ENCODE assay signal across 15 cellular contexts in the genomic region with DNA sequence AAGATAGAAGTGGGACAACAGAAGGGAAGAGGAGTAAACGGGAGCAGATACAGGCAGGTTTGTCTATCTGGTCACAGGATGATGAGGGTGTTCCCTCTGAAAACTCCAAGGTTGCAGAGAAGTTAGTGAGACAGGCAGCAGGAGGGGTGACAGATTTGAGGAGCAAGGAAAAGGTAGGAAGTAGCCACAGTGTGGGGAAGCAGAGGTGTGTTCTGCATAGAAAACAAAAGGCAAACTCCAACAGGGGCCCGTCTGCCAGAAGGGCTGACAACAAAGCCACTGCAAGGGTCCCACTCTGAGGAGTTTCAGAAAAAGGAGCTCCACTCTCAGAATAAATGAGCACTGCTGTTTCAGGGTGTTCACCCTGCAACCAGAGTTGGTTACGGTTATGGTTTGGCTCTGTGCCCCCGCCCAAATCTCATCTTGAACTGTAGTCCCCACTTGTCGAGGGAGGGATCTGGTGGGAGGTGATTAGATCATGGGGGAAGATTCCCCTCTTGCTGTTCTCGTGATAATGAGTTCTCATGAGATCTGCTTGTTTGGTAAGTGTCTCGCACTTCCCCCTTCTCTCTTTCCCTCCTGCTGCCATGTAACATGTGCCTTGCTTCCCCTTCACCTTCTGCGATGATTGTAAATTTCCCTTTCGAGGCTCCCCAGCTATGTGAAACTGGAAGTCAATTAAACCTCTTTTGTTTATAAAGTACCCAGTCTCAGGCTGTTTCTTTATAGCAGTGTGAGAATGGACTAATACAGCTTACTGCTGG. TPM values are rescaled to one million over a fixed set of nuclear protein-coding genes. Genes with fewer than 3 reads are reported as not detected.
DNase-seq lines count a peak whose midpoint lies in the region; ATAC-seq and TF ChIP-seq lines count a peak whose summit lies in the region.
"Had no signal": no experiment of that assay in that cellular context is flagged by ENCODE, and none has a peak within 500 bp of the region (broad histone marks: within the 10 kb centered on the region; RNA-seq: fewer than 3 reads in every experiment).

No MANE protein-coding gene starts in this region.

- peaks cover 29 to 35% of the 10 kb centered on the region in 2 experiments for H3K4me1 Mint-ChIP-seq in H9
- H3K4me1 Mint-ChIP-seq: activated CD4-positive, alpha-beta memory T cell treated with anti-CD3 and anti-CD28 coated beads, Interleukin-2, amount 10 ng/mL, durations not matched to agents 7 days and 5 days had no signal

- no peak for TF ChIP-seq EP300 in gastroesophageal sphincter (IDR thresholded peaks at IDR 0.05)

- H3K56ac ChIP-seq in H9 (ENCODE audit: insufficient read length, low read depth, low read length) = no peak overlapping the region

- H3K4me2 ChIP-seq in H9 (ENCODE audit: insufficient read depth, insufficient read length, low read length) = peak overlapping the region; percentile 10

- H3K4me3 Mint-ChIP-seq in H9 = peak overlapping the region; percentile 19 to 53; a peak in 4 of 5 replicates
- H3K4me3 Mint-ChIP-seq: activated CD4-positive, alpha-beta memory T cell treated with anti-CD3 and anti-CD28 coated beads, Interleukin-2, amount 10 ng/mL, durations not matched to agents 7 days and 5 days; T-helper 1 cell treated with Interleukin-12 subunit alpha and Interleukin-12 subunit beta and Interleukin-4 antibody, amounts not matched to agents 30 μg/mL and 1 μg/mL, for 36 hours had no signal

- H3K9me3 Mint-ChIP-seq in H9 = no peaks in the 10 kb centered on the region
- H3K9me3 Mint-ChIP-seq: activated CD4-positive, alpha-beta memory T cell treated with anti-CD3 and anti-CD28 coated beads, Interleukin-2, amount 10 ng/mL, durations not matched to agents 7 days and 5 days; T-helper 1 cell treated with Interleukin-12 subunit alpha and Interleukin-12 subunit beta and Interleukin-4 antibody, amounts not matched to agents 30 μg/mL and 1 μg/mL, for 36 hours had no signal

- no peak overlapping the region for H3K9ac ChIP-seq in H9 (ENCODE audit: extremely low read depth, insufficient read length, low read length)

- no peaks in the 10 kb centered on the region for H4K20me1 ChIP-seq in H9 (ENCODE audit: control insufficient read depth, insufficient read depth, insufficient read length)

- H2BK5ac ChIP-seq in H9 (ENCODE audit: insufficient read length, low read length) = no peak overlapping the region

- no peak overlapping the region for H4K91ac ChIP-seq in H9 (ENCODE audit: insufficient read length, low read depth, low read length)

- H3K27ac Mint-ChIP-seq in H9 = peak overlapping the region in 1 of 3 experiments; percentile 9; a peak in 3 of 7 replicates
- H3K27ac Mint-ChIP-seq: activated CD4-positive, alpha-beta memory T cell treated with anti-CD3 and anti-CD28 coated beads, Interleukin-2, amount 10 ng/mL, durations not matched to agents 7 days and 5 days; T-helper 1 cell treated with Interleukin-12 subunit alpha and Interleukin-12 subunit beta and Interleukin-4 antibody, amounts not matched to agents 30 μg/mL and 1 μg/mL, for 36 hours had no signal

- H4K8ac ChIP-seq in H9 (replicated peaks; ENCODE audit: insufficient read length, low read depth, low read length) = no peak overlapping the region

- H2BK20ac ChIP-seq in H9 (ENCODE audit: low read depth, low read length, poor library complexity, severe bottlenecking) = no peak overlapping the region

- no peaks in the 10 kb centered on the region for H3K27me3 ChIP-seq in H9 (ENCODE audit: insufficient read depth, low read length)
- H3K27me3 ChIP-seq in gastroesophageal sphincter = no peaks in the 10 kb centered on the region
- H3K27me3 ChIP-seq: breast epithelium had no signal

- H3K36me3 ChIP-seq in gastroesophageal sphincter = no peaks in the 10 kb centered on the region
- H3K36me3 ChIP-seq: breast epithelium had no signal

- H3K27ac ChIP-seq in H9 (ENCODE audit: insufficient read length, low read depth, low read length) (no peak overlapping the region), gastroesophageal sphincter (peak overlapping the region in 3 of 4 donors; percentile 13 to 53 (median 53))
- H3K27ac ChIP-seq: breast epithelium had no signal

- no peak overlapping the region for H2BK12ac ChIP-seq in H9 (ENCODE audit: insufficient read length, low read depth, low read length)

- H3K14ac ChIP-seq in H9 (ENCODE audit: insufficient read depth, low read length) = no peak overlapping the region

- no peaks in the 10 kb centered on the region for H3K9me3 ChIP-seq in H9 (ENCODE audit: control insufficient read depth, low read depth, low read length)
- H3K9me3 ChIP-seq in gastroesophageal sphincter = no peaks in the 10 kb centered on the region
- H3K9me3 ChIP-seq: breast epithelium had no signal

- H3T11ph ChIP-seq in H9 (ENCODE audit: low read length) = no peak overlapping the region

- H3K23me2 ChIP-seq in H9 (ENCODE audit: insufficient read length, low read depth, low read length, poor library complexity, severe bottlenecking) = no peaks in the 10 kb centered on the region

- H2AFZ ChIP-seq in H9 (ENCODE audit: low read length) = no peak overlapping the region

- H3K79me2 ChIP-seq in H9 (ENCODE audit: insufficient read depth, low read length) = no peaks in the 10 kb centered on the region

- H3K4ac ChIP-seq in H9 (ENCODE audit: low read depth, low read length) = no peak overlapping the region

- H3K4me1 ChIP-seq in H9 (ENCODE audit: insufficient read depth, low read length) (peaks cover 5% of the 10 kb centered on the region; the same call in 1 of the 2 replicates), gastroesophageal sphincter (peaks cover 0 to 46% (median 13%) of the 10 kb centered on the region in 3 donors)
- H3K4me1 ChIP-seq: breast epithelium had no signal

- H3K18ac ChIP-seq in H9 (ENCODE audit: insufficient read length, low read depth, low read length) = no peak overlapping the region

- H3K36me3 Mint-ChIP-seq in H9 (ENCODE audit: insufficient read depth in 1 of 3, low read depth in 3 of 3) = no peaks in the 10 kb centered on the region

- ATAC-seq in gastroesophageal sphincter (peak; percentile 16), GM21717 (IDR thresholded peaks at IDR 0.05; ENCODE audit: unreplicated experiment) (no peak)
- ATAC-seq: PC-3 had no signal

- H3K4me3 ChIP-seq in GM12865 (ENCODE audit: low read depth, low read length) (no peak overlapping the region), gastroesophageal sphincter (no peak overlapping the region)
- H3K4me3 ChIP-seq: breast epithelium had no signal

- H2BK120ac ChIP-seq in H9 (ENCODE audit: low read depth, low read length, poor library complexity, severe bottlenecking) = no peak overlapping the region

- no CpG with 5 or more reads among the region's 9 CpGs for WGBS in H9 (ENCODE audit: extremely low coverage, insufficient read length, low lambda C conversion rate)
- 40 to 68% methylated on average over 5 to 8 of the region's 9 CpGs for WGBS in gastroesophageal sphincter (ENCODE audit: low coverage in 1 of 2), 2 donors

- TF ChIP-seq CTCF in GM12865 (IDR thresholded peaks at IDR 0.05; ENCODE audit: insufficient read depth, low read depth, low read length, missing control alignments) = no peak
- no peak for TF ChIP-seq CTCF in H9 (conservative IDR thresholded peaks at IDR 0.05)
- no peak for TF ChIP-seq CTCF in gastroesophageal sphincter (IDR thresholded peaks at IDR 0.05)

- no peaks in the 10 kb centered on the region for H3K27me3 Mint-ChIP-seq in H9 (ENCODE audit: low read depth)

- no peak for TF ChIP-seq POLR2A in gastroesophageal sphincter (IDR thresholded peaks at IDR 0.05)

- no peak overlapping the region for H2AK5ac ChIP-seq in H9 (ENCODE audit: insufficient read length, low read length)

- H3K23ac ChIP-seq in H9 (ENCODE audit: insufficient read length, low read depth, low read length) = no peak overlapping the region

- no peak overlapping the region for H2BK15ac ChIP-seq in H9 (ENCODE audit: low read depth, low read length)

- H3K79me1 ChIP-seq in H9 (ENCODE audit: insufficient read depth, low read depth, low read length, poor library complexity, severe bottlenecking) = no peaks in the 10 kb centered on the region

- no peak overlapping the region for H4K5ac ChIP-seq in H9 (ENCODE audit: insufficient read length, low read depth, low read length)

- DNase-seq in GM12865 (ENCODE audit: low read depth) = peak; percentile 30
- DNase-seq in H9 = peak; percentile 35
- DNase-seq in NCI-H82 (lab: John Stamatoyannopoulos, UW) = peak; percentile 70
- DNase-seq in UCSD-AML1 (lab: John Stamatoyannopoulos, UW; ENCODE audit: unreplicated experiment) = no peak
- no peak for DNase-seq in putamen (ENCODE audit: low spot score)
- no peak for DNase-seq in NCI-H510A (lab: John Stamatoyannopoulos, UW)
- DNase-seq: activated CD4-positive, alpha-beta memory T cell treated with anti-CD3 and anti-CD28 coated beads, Interleukin-2, amount 10 ng/mL, durations not matched to agents 7 days and 5 days; activated gamma-delta T cell treated with Interleukin-2 at 50 U/mL for 16 hours; NCI-H187 treated with DMSO at 0.1 percent for 48 hours; PC-3; stimulated activated CD4-positive, alpha-beta T cell treated with anti-CD3 and anti-CD28 coated beads, Interleukin-2, amount 100 ng/mL, for 24 hours had no signal

RNA-seq across cellular contexts. Expression of gene SMAD9, which starts 32.1 kb away (rescaled TPM):
- total RNA-seq in H9 (2021) (1.1 TPM in 2 replicates), gastroesophageal sphincter (10 to 100 TPM; 47.3 to 93.7 (median 59.7) TPM)
- total RNA-seq: activated CD4-positive, alpha-beta memory T cell treated with anti-CD3 and anti-CD28 coated beads, Interleukin-2, amount 10 ng/mL, durations not matched to agents 7 days and 5 days had no signal

Comparison
In these comparisons a context has a peak if more than half of its experiments do, and no peak if none do; other contexts are left out.
1. DNase-seq: peak in GM12865 (single experiment), H9 (single experiment) and NCI-H82 (single experiment); none in UCSD-AML1 (single experiment), putamen (single experiment) and NCI-H510A (single experiment).
2. RNA of gene SMAD9, which starts 32.1 kb away (total RNA-seq): 47.3 to 93.7 TPM in gastroesophageal sphincter; 1.1 TPM in H9; every median in the first group is over 10 times any median in the second.